Comparison of ENCODE assay signal across 15 cellular contexts in the genomic region with DNA sequence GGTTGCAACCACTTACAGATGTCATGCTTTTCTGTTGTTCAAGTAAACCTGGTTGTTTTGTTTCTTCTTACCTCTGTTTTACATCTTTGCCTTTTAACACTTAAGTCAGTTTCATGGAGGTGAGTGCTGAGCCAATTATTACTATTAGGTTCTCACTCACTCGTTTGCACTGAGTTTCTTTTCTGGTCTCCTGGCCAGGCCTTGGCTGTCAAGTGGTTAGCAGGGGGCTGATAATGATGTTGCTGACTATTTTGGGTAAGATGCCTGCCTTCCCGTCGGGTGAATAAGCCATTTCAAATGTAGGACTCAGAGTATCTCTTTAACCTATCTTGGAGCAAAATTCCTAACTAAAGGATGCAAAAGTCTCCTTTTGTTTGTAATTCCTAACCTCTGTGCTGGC.
A peak's percentile ranks its signal among the peaks of the same experiment; 100 is the strongest.
DNase-seq lines count a peak whose midpoint lies in the region; TF ChIP-seq lines count a peak whose summit lies in the region.
"Had no signal": no experiment of that assay in that cellular context is flagged by ENCODE, and none has a peak within 500 bp of the region (broad histone marks: within the 10 kb centered on the region; RNA-seq: fewer than 3 reads in every experiment).

No MANE protein-coding gene starts in this region.

- peaks cover 80% of the 10 kb centered on the region for H3K36me3 ChIP-seq in CD8-positive, alpha-beta memory T cell (ENCODE audit: insufficient read depth, low read length)
- peaks cover 60% of the 10 kb centered on the region; the same call in 1 of the 2 replicates for H3K36me3 ChIP-seq in Karpas-422 (ENCODE audit: insufficient read depth, low read length)
- peaks cover 22% of the 10 kb centered on the region for H3K36me3 ChIP-seq in cardiac muscle cell
- peaks cover 18 to 28% of the 10 kb centered on the region in 2 experiments for H3K36me3 ChIP-seq in trophoblast cell (ENCODE audit: control insufficient read depth in 1 of 2, insufficient read depth in 2 of 2, low read length in 2 of 2)
- H3K36me3 ChIP-seq in ascending aorta, result peaks cover 70 to 85% of the 10 kb centered on the region in 2 donors

- no peak overlapping the region for H2BK12ac ChIP-seq in trophoblast cell (ENCODE audit: low read length)

- H3K4ac ChIP-seq in trophoblast cell (ENCODE audit: low read depth, low read length), result no peak overlapping the region

- intact Hi-C loops in ascending aorta (cut with DNase I), result no loop called here

- H3K27ac ChIP-seq in CD8-positive, alpha-beta memory T cell (ENCODE audit: low read depth, low read length), result no peak overlapping the region
- peak overlapping the region; percentile 84 for H3K27ac ChIP-seq in Karpas-422 (ENCODE audit: low read length)
- peak overlapping the region; percentile 73 for H3K27ac ChIP-seq in cardiac muscle cell
- no peak overlapping the region for H3K27ac ChIP-seq in trophoblast cell (ENCODE audit: low read depth, low read length)
- no peak overlapping the region for H3K27ac ChIP-seq in ascending aorta

- H4K12ac ChIP-seq in trophoblast cell (ENCODE audit: low read depth, low read length), result no peak overlapping the region

- H3K18ac ChIP-seq in trophoblast cell (ENCODE audit: low read length), result no peak overlapping the region

- no peaks in the 10 kb centered on the region for H3K79me1 ChIP-seq in trophoblast cell (ENCODE audit: low read length)

- POLR2A ChIA-PET in CD8-positive, alpha-beta memory T cell (lab: Charles Lee), result no interaction called here

- no peak overlapping the region for H3K23ac ChIP-seq in trophoblast cell (ENCODE audit: low read length)

- H3K36me3 Mint-ChIP-seq in CD8-positive, alpha-beta memory T cell, result peaks cover 3 to 98% (median 39%) of the 10 kb centered on the region in 3 donors

- H3K27me3 Mint-ChIP-seq in CD8-positive, alpha-beta memory T cell, result no peaks in the 10 kb centered on the region

- no peak overlapping the region for H3K14ac ChIP-seq in trophoblast cell (ENCODE audit: low read length)

- H2AFZ ChIP-seq in Karpas-422 (ENCODE audit: low read length) (no peak overlapping the region), trophoblast cell (ENCODE audit: insufficient read depth, low read length, poor library complexity) (no peak overlapping the region)

- H4K20me1 ChIP-seq in Karpas-422 (ENCODE audit: insufficient read depth, low read depth, low read length), result no peaks in the 10 kb centered on the region

- no peaks in the 10 kb centered on the region for H3K9me3 ChIP-seq in CD8-positive, alpha-beta memory T cell (ENCODE audit: low read length)
- no peaks in the 10 kb centered on the region for H3K9me3 ChIP-seq in Karpas-422 (ENCODE audit: low read length)
- H3K9me3 ChIP-seq in cardiac muscle cell (ENCODE audit: low read depth), result no peaks in the 10 kb centered on the region
- no peaks in the 10 kb centered on the region for H3K9me3 ChIP-seq in trophoblast cell (ENCODE audit: insufficient read depth, low read depth, low read length)
- H3K9me3 ChIP-seq in ascending aorta, result no peaks in the 10 kb centered on the region
- H3K9me3 ChIP-seq: MG63 had no signal

- H3K4me1 Mint-ChIP-seq in CD8-positive, alpha-beta memory T cell, result peaks cover 44 to 79% (median 55%) of the 10 kb centered on the region in 3 donors
- H3K4me1 Mint-ChIP-seq: WTC11 had no signal

- no peaks in the 10 kb centered on the region for H3K9me2 ChIP-seq in Karpas-422 (replicated peaks; ENCODE audit: insufficient read depth, low read length)

- H3K79me2 ChIP-seq in Karpas-422 (ENCODE audit: low read length), result peaks cover 29% of the 10 kb centered on the region
- no peaks in the 10 kb centered on the region for H3K79me2 ChIP-seq in trophoblast cell (ENCODE audit: control insufficient read depth, insufficient read depth, low read length, poor library complexity)

- no peak overlapping the region for H3K9ac ChIP-seq in Karpas-422 (ENCODE audit: low read length)
- H3K9ac ChIP-seq in trophoblast cell (ENCODE audit: low read length), result peak overlapping the region; percentile 27

- DNase-seq in CD8-positive, alpha-beta memory T cell, result no peak
- DNase-seq in Karpas-422 (no peak), cardiac muscle cell (ENCODE audit: low read depth in 1 of 2, low spot score in 1 of 2) (peak in 1 of 2 donors; percentile 58), trophoblast cell (peak in 1 of 2 donors; percentile 43), cortex of kidney (lab: John Stamatoyannopoulos, UW) (no peak), ascending aorta (ENCODE audit: low spot score in 2 of 2) (no peak), ecto neural progenitor cell (ENCODE audit: low spot score) (no peak)
- DNase-seq: AML-193; caudate nucleus; MG63; NCI-H1694 treated with DMSO at 0.1 percent for 48 hours; NCI-H446; stimulated activated CD4-positive, alpha-beta T cell treated with anti-CD3 and anti-CD28 coated beads, Interleukin-2, amount 100 ng/mL, for 24 hours had no signal

- no CpG with 5 or more reads among the region's 3 CpGs for WGBS in trophoblast cell (ENCODE audit: extremely low coverage, insufficient coverage, insufficient read length)

- no peak overlapping the region for H2AK5ac ChIP-seq in trophoblast cell (ENCODE audit: low read length)

- CTCF ChIA-PET in CD8-positive, alpha-beta memory T cell (lab: Charles Lee), result interaction anchor here (1.8 kb wide), 1 partner anchor 14 kb away, joined by 6 read pairs; no protein-coding TSS in a partner anchor

- peak overlapping the region; percentile 24 to 91 (median 81) for H3K27ac Mint-ChIP-seq in CD8-positive, alpha-beta memory T cell
- H3K27ac Mint-ChIP-seq: T-helper 1 cell treated with Interleukin-12 subunit alpha and Interleukin-12 subunit beta and Interleukin-4 antibody, amounts not matched to agents 30 μg/mL and 1 μg/mL, for 36 hours; WTC11 had no signal

- H4K91ac ChIP-seq in trophoblast cell (ENCODE audit: low read depth, low read length), result no peak overlapping the region

- no peak overlapping the region for H4K8ac ChIP-seq in trophoblast cell (ENCODE audit: low read depth, low read length)

- no peak overlapping the region for H3K4me3 ChIP-seq in CD8-positive, alpha-beta memory T cell (ENCODE audit: low read length)
- H3K4me3 ChIP-seq in Karpas-422 (ENCODE audit: low read length) (no peak overlapping the region), cardiac muscle cell (peak overlapping the region; percentile 5), trophoblast cell (ENCODE audit: low read depth, low read length) (no peak overlapping the region), ascending aorta (no peak overlapping the region)
- H3K4me3 ChIP-seq: MG63 had no signal

- H3K4me1 ChIP-seq in CD8-positive, alpha-beta memory T cell (ENCODE audit: insufficient read depth, low read length), result no peaks in the 10 kb centered on the region
- peaks cover 42% of the 10 kb centered on the region for H3K4me1 ChIP-seq in Karpas-422 (ENCODE audit: low read length)
- peaks cover 22% of the 10 kb centered on the region for H3K4me1 ChIP-seq in cardiac muscle cell (ENCODE audit: low read depth)
- no peaks in the 10 kb centered on the region for H3K4me1 ChIP-seq in trophoblast cell (ENCODE audit: control insufficient read depth in 1 of 2, insufficient read depth in 2 of 2, low read length in 2 of 2)
- H3K4me1 ChIP-seq in ascending aorta, result no peaks in the 10 kb centered on the region

- no peak overlapping the region for H3K4me3 Mint-ChIP-seq in CD8-positive, alpha-beta memory T cell
- H3K4me3 Mint-ChIP-seq: T-helper 1 cell treated with Interleukin-12 subunit alpha and Interleukin-12 subunit beta and Interleukin-4 antibody, amounts not matched to agents 30 μg/mL and 1 μg/mL, for 36 hours; WTC11 had no signal

- TF ChIP-seq CTCF in cardiac muscle cell (IDR thresholded peaks at IDR 0.05; ENCODE audit: low read depth, low read length), result no peak
- no peak for TF ChIP-seq CTCF in ascending aorta (IDR thresholded peaks at IDR 0.05)

- H3K27me3 ChIP-seq in CD8-positive, alpha-beta memory T cell (ENCODE audit: insufficient read depth, low read length, poor library complexity, severe bottlenecking), result no peaks in the 10 kb centered on the region
- no peaks in the 10 kb centered on the region for H3K27me3 ChIP-seq in Karpas-422 (ENCODE audit: low read length)
- no peaks in the 10 kb centered on the region for H3K27me3 ChIP-seq in cardiac muscle cell
- H3K27me3 ChIP-seq in trophoblast cell (ENCODE audit: insufficient read depth, low read length), result no peaks in the 10 kb centered on the region
- H3K27me3 ChIP-seq in ascending aorta, result no peaks in the 10 kb centered on the region
- H3K27me3 ChIP-seq: MG63 had no signal

- no peaks in the 10 kb centered on the region for H3K9me3 Mint-ChIP-seq in CD8-positive, alpha-beta memory T cell
- H3K9me3 Mint-ChIP-seq: T-helper 1 cell treated with Interleukin-12 subunit alpha and Interleukin-12 subunit beta and Interleukin-4 antibody, amounts not matched to agents 30 μg/mL and 1 μg/mL, for 36 hours; WTC11 had no signal

- H3K4me2 ChIP-seq in Karpas-422 (ENCODE audit: low read depth, low read length, poor library complexity, severe bottlenecking), result no peak overlapping the region
- no peak overlapping the region for H3K4me2 ChIP-seq in trophoblast cell (ENCODE audit: low read length)

- no peak overlapping the region for H2BK120ac ChIP-seq in trophoblast cell (ENCODE audit: insufficient read depth, low read length, poor library complexity)

- no peak overlapping the region for H2BK5ac ChIP-seq in trophoblast cell (ENCODE audit: low read depth, low read length, poor library complexity)

Comparison
In these comparisons a context has a peak if more than half of its experiments do, and no peak if none do; other contexts are left out.
1. H3K27ac ChIP-seq: peak in Karpas-422 (single experiment) and cardiac muscle cell (single experiment); none in CD8-positive, alpha-beta memory T cell (single experiment), trophoblast cell (single experiment) and ascending aorta (0 of 2).